ENCODE assay signal across 1 cellular context in genomic region chr2:218776488-218776887, GRCh38.
TF ChIP-seq lines count a peak whose summit lies in the region.

No MANE protein-coding gene starts in this region.

TF ChIP-seq in HepG2, 621 proteins besides CTCF, POLR2A, EP300 and RAD21 (continued from another document):
- no peak for TF ChIP-seq HOMEZ (CRISPR knock-in tag; IDR thresholded peaks at IDR 0.05; ENCODE audit: low read depth)
- TF ChIP-seq SSRP1 (CRISPR knock-in tag; IDR thresholded peaks at IDR 0.05), result no peak
- TF ChIP-seq DMTF1 (CRISPR knock-in tag; IDR thresholded peaks at IDR 0.05), result no peak
- TF ChIP-seq NFYC (CRISPR knock-in tag; IDR thresholded peaks at IDR 0.05), result no peak
- TF ChIP-seq ZNF770 (CRISPR knock-in tag; IDR thresholded peaks at IDR 0.05), result no peak
- no peak for TF ChIP-seq TAF15 (IDR thresholded peaks at IDR 0.05; ENCODE audit: low read depth, low read length, poor library complexity, severe bottlenecking)
- no peak for TF ChIP-seq POLR2AphosphoS5 (IDR thresholded peaks at IDR 0.05; ENCODE audit: low read depth, low read length)
- no peak for TF ChIP-seq ZNF501 (CRISPR knock-in tag; IDR thresholded peaks at IDR 0.05)
- no peak for TF ChIP-seq ZBTB38 (CRISPR knock-in tag; IDR thresholded peaks at IDR 0.05)
